ENCODE assay signal across 1 cellular context in genomic region chr6:83430606-83431544, GRCh38.
A peak's percentile ranks its signal among the peaks of the same experiment; 100 is the strongest.
TF ChIP-seq lines count a peak whose summit lies in the region.

Gene ME1 (minus strand): TSS chr6:83431051. CDS start chr6:83430954, 97 bp downstream.

TF ChIP-seq in A549, 52 proteins besides CTCF, POLR2A, EP300 and RAD21 (continued from another document):
- peak; percentile 97 for TF ChIP-seq MAFK (IDR thresholded peaks at IDR 0.05; ENCODE audit: partially characterized antibody)
- peak; percentile 93 for TF ChIP-seq NFE2L2 (conservative IDR thresholded peaks at IDR 0.05; ENCODE audit: low read length)
- TF ChIP-seq HOXB5 (CRISPR knock-in tag; IDR thresholded peaks at IDR 0.05), result no peak
- no peak for TF ChIP-seq EHMT2 (IDR thresholded peaks at IDR 0.05; ENCODE audit: low read depth)
- no peak for TF ChIP-seq CEBPB (IDR thresholded peaks at IDR 0.05)
- TF ChIP-seq RARB (CRISPR knock-in tag; IDR thresholded peaks at IDR 0.05), result no peak
- no peak for TF ChIP-seq NPAS2 (CRISPR knock-in tag; IDR thresholded peaks at IDR 0.05; ENCODE audit: borderline replicate concordance)
